ENCODE assay signal across 23 cellular contexts in genomic region chr10:8073696-8074416, GRCh38. TPM values are rescaled to one million over a fixed set of nuclear protein-coding genes. Genes with fewer than 3 reads are reported as not detected.
DNase-seq lines count a peak whose midpoint lies in the region; ATAC-seq and TF ChIP-seq lines count a peak whose summit lies in the region.
"Had no signal": no experiment of that assay in that cellular context is flagged by ENCODE, and none has a peak within 500 bp of the region (broad histone marks: within the 10 kb centered on the region; RNA-seq: fewer than 3 reads in every experiment).

No MANE protein-coding gene starts in this region.

- H3K79me2 ChIP-seq in OCI-LY7 (ENCODE audit: insufficient read depth, low read depth, low read length) = no peaks in the 10 kb centered on the region

- no peak overlapping the region for H3K27ac Mint-ChIP-seq in CD8-positive, alpha-beta T cell
- H3K27ac Mint-ChIP-seq in activated naive CD8-positive, alpha-beta T cell = peak overlapping the region; percentile 67
- H3K27ac Mint-ChIP-seq: neural progenitor cell had no signal

- no peaks in the 10 kb centered on the region for H3K9me3 Mint-ChIP-seq in CD8-positive, alpha-beta T cell
- H3K9me3 Mint-ChIP-seq in activated naive CD8-positive, alpha-beta T cell (ENCODE audit: low read depth) = no peaks in the 10 kb centered on the region
- H3K9me3 Mint-ChIP-seq: neural progenitor cell had no signal

- H3K9me3 ChIP-seq in CD8-positive, alpha-beta T cell (ENCODE audit: low read length) = no peaks in the 10 kb centered on the region
- H3K9me3 ChIP-seq in neuronal stem cell (replicated peaks in 1 of 2; ENCODE audit: control insufficient read depth in 2 of 2, insufficient read depth in 1 of 2, low read depth in 1 of 2, low read length in 2 of 2) (no peaks in the 10 kb centered on the region), OCI-LY7 (ENCODE audit: low read length) (no peaks in the 10 kb centered on the region)
- H3K9me3 ChIP-seq: right lobe of liver, transverse colon had no signal

- no CpG with 5 or more reads among the region's 15 CpGs for WGBS in neuronal stem cell (ENCODE audit: extremely low coverage in 2 of 2, insufficient read length in 2 of 2, insufficient replicate concordance in 1 of 2), 2 donors

- H3K9me2 ChIP-seq in OCI-LY7 (ENCODE audit: insufficient read depth, low read length) = no peaks in the 10 kb centered on the region

- H3K4me2 ChIP-seq in neuronal stem cell (ENCODE audit: insufficient read depth, low read length, poor library complexity, severe bottlenecking) (no peak overlapping the region), OCI-LY7 (ENCODE audit: low read length) (no peak overlapping the region)
- H3K4me2 ChIP-seq: neural progenitor cell had no signal

- H3K4ac ChIP-seq in neuronal stem cell (ENCODE audit: low read length) = no peak overlapping the region

- H3K9ac ChIP-seq in neuronal stem cell (ENCODE audit: low read depth, low read length, poor library complexity) = no peak overlapping the region
- H3K9ac ChIP-seq: neural progenitor cell had no signal

- CTCF ChIA-PET in CD8-positive, alpha-beta T cell (lab: Charles Lee) = interaction anchor here (0.6 to 0.7 kb wide), 2 partner anchors 36 to 910 kb away, joined by 3 read pairs; no protein-coding TSS in a partner anchor
- CTCF ChIA-PET in OCI-LY7 (lab: Charles Lee; ENCODE audit: unreplicated experiment) = no interaction called here

- H2BK5ac ChIP-seq in neuronal stem cell (ENCODE audit: low read length) = no peak overlapping the region

- H2BK120ac ChIP-seq in neuronal stem cell (ENCODE audit: low read depth, low read length) = no peak overlapping the region

- H3K36me3 ChIP-seq in CD8-positive, alpha-beta T cell (ENCODE audit: insufficient read depth, low read length) = peaks cover 54% of the 10 kb centered on the region
- H3K36me3 ChIP-seq in H7 (replicated peaks; ENCODE audit: control insufficient read depth, insufficient read depth, low read length) (no peaks in the 10 kb centered on the region), neuronal stem cell (replicated peaks in 1 of 2; ENCODE audit: control insufficient read depth in 2 of 2, insufficient read depth in 2 of 2, low read length in 2 of 2) (no peaks in the 10 kb centered on the region), OCI-LY7 (ENCODE audit: insufficient read depth, low read length) (no peaks in the 10 kb centered on the region)
- H3K36me3 ChIP-seq: neural progenitor cell, right lobe of liver, transverse colon had no signal

- H3K4me3 Mint-ChIP-seq in CD8-positive, alpha-beta T cell = no peak overlapping the region
- peak overlapping the region; percentile 27 for H3K4me3 Mint-ChIP-seq in activated naive CD8-positive, alpha-beta T cell
- H3K4me3 Mint-ChIP-seq: neural progenitor cell had no signal

- no peak overlapping the region for H3K27ac ChIP-seq in CD8-positive, alpha-beta T cell (ENCODE audit: low read depth, low read length)
- H3K27ac ChIP-seq in neuronal stem cell (replicated peaks; ENCODE audit: low read length) (no peak overlapping the region), OCI-LY7 (ENCODE audit: low read depth, low read length, poor library complexity, severe bottlenecking) (no peak overlapping the region)
- H3K27ac ChIP-seq: C4-2B, epithelial cell of prostate, neural progenitor cell, right lobe of liver, transverse colon had no signal

- H3K79me1 ChIP-seq in neuronal stem cell (ENCODE audit: low read depth, low read length) = no peaks in the 10 kb centered on the region

- no peak overlapping the region for H3K14ac ChIP-seq in neuronal stem cell (ENCODE audit: low read length)

- POLR2A ChIA-PET in CD8-positive, alpha-beta T cell (lab: Charles Lee) = interaction anchor here (0.6 to 0.7 kb wide), 2 partner anchors 48 to 141 kb away, joined by 4 to 5 read pairs; no protein-coding TSS in a partner anchor
- POLR2A ChIA-PET in OCI-LY7 (lab: Charles Lee) = interaction anchor here (0.5 kb wide), 1 partner anchor 27 kb away, joined by 3 read pairs; no protein-coding TSS in a partner anchor

- no peak overlapping the region for H4K91ac ChIP-seq in neuronal stem cell (ENCODE audit: low read depth, low read length, poor library complexity)

- BruUV-seq in OCI-LY7 (replicated peaks; lab: Mats Ljungman, UMichigan) = no TSS peak

- no peaks in the 10 kb centered on the region for H3K27me3 Mint-ChIP-seq in CD8-positive, alpha-beta T cell (ENCODE audit: low read depth)
- H3K27me3 Mint-ChIP-seq in activated naive CD8-positive, alpha-beta T cell = no peaks in the 10 kb centered on the region

- peaks cover 27% of the 10 kb centered on the region for H3K4me1 Mint-ChIP-seq in CD8-positive, alpha-beta T cell (ENCODE audit: low read depth)
- H3K4me1 Mint-ChIP-seq in activated naive CD8-positive, alpha-beta T cell (ENCODE audit: low read depth) = peaks cover 54% of the 10 kb centered on the region

- H4K20me1 ChIP-seq in OCI-LY7 (ENCODE audit: insufficient read depth, low read length) = no peaks in the 10 kb centered on the region

- no peak overlapping the region for H2BK15ac ChIP-seq in neuronal stem cell (ENCODE audit: low read length)

- no peak overlapping the region for H3K23ac ChIP-seq in neuronal stem cell (ENCODE audit: low read depth, low read length, poor library complexity)

- no peak overlapping the region for H2AFZ ChIP-seq in neuronal stem cell (ENCODE audit: low read length)
- H2AFZ ChIP-seq in OCI-LY7 (ENCODE audit: low read length) = no peak overlapping the region
- H2AFZ ChIP-seq: neural progenitor cell had no signal

- H4K8ac ChIP-seq in neuronal stem cell (ENCODE audit: low read depth, low read length) = no peak overlapping the region

- no peaks in the 10 kb centered on the region for H3K4me1 ChIP-seq in CD8-positive, alpha-beta T cell (ENCODE audit: insufficient read depth, low read length)
- H3K4me1 ChIP-seq in neuronal stem cell (ENCODE audit: control insufficient read depth in 2 of 2, insufficient read depth in 1 of 2, low read depth in 1 of 2, low read length in 2 of 2) (peaks cover 0 to 7% of the 10 kb centered on the region in 2 donors), OCI-LY7 (ENCODE audit: insufficient read depth, low read length, poor library complexity, severe bottlenecking) (no peaks in the 10 kb centered on the region)
- H3K4me1 ChIP-seq: right lobe of liver, transverse colon had no signal

- no peak for DNase-seq in CD8-positive, alpha-beta T cell
- DNase-seq in H7 (peak; percentile 36), neuronal stem cell (ENCODE audit: low spot score) (no peak), COLO829 (ENCODE audit: low spot score) (no peak), OCI-LY7 (ENCODE audit: low spot score) (no peak), NCI-H510A (lab: John Stamatoyannopoulos, UW) (no peak), OCI-M2 (lab: John Stamatoyannopoulos, UW; ENCODE audit: unreplicated experiment) (no peak)
- DNase-seq: activated CD8-positive, alpha-beta memory T cell treated with anti-CD3 and anti-CD28 coated beads, Interleukin-2, amount 50 U/mL, for 4 hours; amniotic stem cell; mesendoderm; MM.1S; NCI-H187 treated with DMSO at 0.1 percent for 48 hours; NCI-H510A treated with DMSO at 0.1 percent for 48 hours; OCI-M1; right lobe of liver; stimulated activated CD4-positive, alpha-beta T cell treated with anti-CD3 and anti-CD28 coated beads, Interleukin-4, amount 100 ng/mL, for 1 hour; transverse colon had no signal

- H3K27me3 ChIP-seq in CD8-positive, alpha-beta T cell (ENCODE audit: insufficient read depth, low read length) = no peaks in the 10 kb centered on the region
- H3K27me3 ChIP-seq in H7 (ENCODE audit: control insufficient read depth, insufficient read depth, low read length) (no peaks in the 10 kb centered on the region), neuronal stem cell (ENCODE audit: control insufficient read depth in 3 of 3, insufficient read depth in 3 of 3, low read depth in 1 of 3, low read length in 3 of 3) (peaks cover 0 to 48% (median 0%) of the 10 kb centered on the region in 3 experiments)
- H3K27me3 ChIP-seq: right lobe of liver had no signal

- H3K4me3 ChIP-seq in CD8-positive, alpha-beta T cell (ENCODE audit: low read depth, low read length) = no peak overlapping the region
- no peak overlapping the region for H3K4me3 ChIP-seq in H7 (ENCODE audit: insufficient read depth, low read depth, low read length)
- H3K4me3 ChIP-seq in neuronal stem cell (ENCODE audit: low read length in 2 of 2) = peak overlapping the region in 1 of 2 donors; percentile 22
- no peak overlapping the region for H3K4me3 ChIP-seq in OCI-LY7 (ENCODE audit: low read depth, low read length, poor library complexity, severe bottlenecking)
- H3K4me3 ChIP-seq: GM12878, neural progenitor cell, right lobe of liver, transverse colon had no signal

- intact Hi-C loops in CD8-positive, alpha-beta T cell (cut with DNase I, micrococcal nuclease) = no loop called here
- intact Hi-C loops in OCI-LY7 (cut with micrococcal nuclease; ENCODE audit: unreplicated experiment) = no loop called here

- TF ChIP-seq CTCF in CD8-positive, alpha-beta T cell (IDR thresholded peaks at IDR 0.05) = no peak
- TF ChIP-seq CTCF in OCI-LY7 (conservative IDR thresholded peaks at IDR 0.05; ENCODE audit: low read length) = no peak

- H2BK12ac ChIP-seq in neuronal stem cell (ENCODE audit: low read length) = peak overlapping the region; percentile 91

- H3K18ac ChIP-seq in neuronal stem cell (ENCODE audit: low read length) = peak overlapping the region; percentile 72

- H3K36me3 Mint-ChIP-seq in CD8-positive, alpha-beta T cell = peaks cover 74% of the 10 kb centered on the region
- H3K36me3 Mint-ChIP-seq in activated naive CD8-positive, alpha-beta T cell = peaks cover 29% of the 10 kb centered on the region
- H3K36me3 Mint-ChIP-seq: neural progenitor cell had no signal

- H2AK5ac ChIP-seq in neuronal stem cell (ENCODE audit: low read depth, low read length) = peak overlapping the region; percentile 59

- peak; percentile 23 for ATAC-seq in CD8-positive, alpha-beta T cell
- ATAC-seq: GM12878, right lobe of liver had no signal

RNA-seq across cellular contexts. Expression of gene GATA3, which starts 19.4 kb away (rescaled TPM):
- total RNA-seq in CD8-positive, alpha-beta T cell = 10 to 100 TPM; 76.3 to 82.0 TPM
- total RNA-seq in H7 (2014; rRNA removed; shearing (Covaris generic)) = 0.11 and 1.1 TPM in 2 replicates
- polyA plus RNA-seq in neuronal stem cell (2013, experiment 1 of 2) = 0.33 TPM
- polyA plus RNA-seq in neuronal stem cell (2013, experiment 2 of 2) = 0.40 TPM
- total RNA-seq in OCI-LY7 (2014; rRNA removed; shearing (Covaris generic)) = not detected in 2 replicates
- not detected in 2 replicates for total RNA-seq in OCI-LY7 (2022)
- total RNA-seq: SK-MEL-5 had no signal

Comparison
In these comparisons a context has a peak if more than half of its experiments do, and no peak if none do; other contexts are left out.
1. RNA of gene GATA3, which starts 19.4 kb away (total RNA-seq): 76.3 to 82.0 TPM in CD8-positive, alpha-beta T cell; 0.11 to 1.1 TPM in H7 and not detected in OCI-LY7; every median in the first group is over 10 times any median in the second.